Comparison of ENCODE assay signal across 8 cellular contexts in genomic region chr2:181656450-181657261, GRCh38. TPM values are rescaled to one million over a fixed set of nuclear protein-coding genes. Genes with fewer than 3 reads are reported as not detected.
DNase-seq lines count a peak whose midpoint lies in the region; ATAC-seq and TF ChIP-seq lines count a peak whose summit lies in the region.

CERKL (minus strand) TSS chr2:181657105; CDS start chr2:181657006, 99 bp downstream.

- 3% methylated on average over 68 of the region's 68 CpGs for WGBS in prostate gland

- CTCF ChIA-PET in HEK293T (lab: Yijun Ruan, JAX), result interaction anchor here (0.6 kb wide), 1 partner anchor 702 kb away, joined by 5 read pairs; no protein-coding TSS in a partner anchor

- no peak within 1 kb of the TSS for H3K27ac Mint-ChIP-seq in activated T-helper 2 cell treated with anti-CD3 and anti-CD28 coated beads, Interferon-gamma antibody, Interleukin-2, Interleukin-4, amounts not matched to agents 10 μg/mL and 5 μg/mL and 100 μg/mL, durations not matched to agents 14 hours and 24 hours and 36 hours

- no peaks in the 10 kb centered on the region for H3K4me1 ChIP-seq in prostate gland (replicated peaks)

- no peaks in the 10 kb centered on the region for H3K36me3 Mint-ChIP-seq in activated T-helper 2 cell treated with anti-CD3 and anti-CD28 coated beads, Interferon-gamma antibody, Interleukin-2, Interleukin-4, amounts not matched to agents 10 μg/mL and 5 μg/mL and 100 μg/mL, durations not matched to agents 14 hours and 24 hours and 36 hours (ENCODE audit: low read depth)

- H3K36me3 ChIP-seq in prostate gland, result no peaks in the 10 kb centered on the region

- peak; percentile 10 for DNase-seq in stimulated activated CD4-positive, alpha-beta T cell treated with anti-CD3 and anti-CD28 coated beads, Interleukin-4, amount 100 ng/mL, for 1 hour
- DNase-seq in stimulated activated CD4-positive, alpha-beta T cell treated with anti-CD3 and anti-CD28 coated beads, Interleukin-1b, Interleukin-23, amount 100 ng/mL, for 48 hours, result no peak
- peak; percentile 69 for DNase-seq in HEK293T (ENCODE audit: extremely low spot score)
- peak; percentile 21 for DNase-seq in MV-4-11 (lab: John Stamatoyannopoulos, UW)
- DNase-seq in activated T-helper 2 cell treated with anti-CD3 and anti-CD28 coated beads, Interferon-gamma antibody, Interleukin-2, Interleukin-4, amounts not matched to agents 10 μg/mL and 5 μg/mL and 100 μg/mL, durations not matched to agents 14 hours and 24 hours and 36 hours (ENCODE audit: low spot score), result no peak
- DNase-seq in left cardiac atrium, result peak; percentile 40
- DNase-seq in prostate gland (ENCODE audit: low spot score), result peak; percentile 27
- DNase-seq in activated effector memory CD4-positive, alpha-beta T cell treated with anti-CD3 and anti-CD28 coated beads, Interleukin-2, amount 50 U/mL, for 16 hours, result no peak

- no peaks in the 10 kb centered on the region for H3K9me3 ChIP-seq in prostate gland

- H3K4me1 Mint-ChIP-seq in activated T-helper 2 cell treated with anti-CD3 and anti-CD28 coated beads, Interferon-gamma antibody, Interleukin-2, Interleukin-4, amounts not matched to agents 10 μg/mL and 5 μg/mL and 100 μg/mL, durations not matched to agents 14 hours and 24 hours and 36 hours (ENCODE audit: low read depth), result peaks cover 9% of the 10 kb centered on the region

- peak within 1 kb of the TSS; percentile 19 to 37 for H3K4me3 ChIP-seq in prostate gland

- H3K27ac ChIP-seq in prostate gland, result no peak within 1 kb of the TSS

- peaks cover 65% of the 10 kb centered on the region for H3K27me3 Mint-ChIP-seq in activated T-helper 2 cell treated with anti-CD3 and anti-CD28 coated beads, Interferon-gamma antibody, Interleukin-2, Interleukin-4, amounts not matched to agents 10 μg/mL and 5 μg/mL and 100 μg/mL, durations not matched to agents 14 hours and 24 hours and 36 hours (ENCODE audit: low read depth)

- H3K27me3 ChIP-seq in prostate gland (replicated peaks; ENCODE audit: insufficient read depth), result no peaks in the 10 kb centered on the region

- no peak for TF ChIP-seq CTCF in prostate gland (IDR thresholded peaks at IDR 0.05)

- H3K9me3 Mint-ChIP-seq in activated T-helper 2 cell treated with anti-CD3 and anti-CD28 coated beads, Interferon-gamma antibody, Interleukin-2, Interleukin-4, amounts not matched to agents 10 μg/mL and 5 μg/mL and 100 μg/mL, durations not matched to agents 14 hours and 24 hours and 36 hours, result no peaks in the 10 kb centered on the region

- peak within 1 kb of the TSS; percentile 79 for H3K4me3 Mint-ChIP-seq in activated T-helper 2 cell treated with anti-CD3 and anti-CD28 coated beads, Interferon-gamma antibody, Interleukin-2, Interleukin-4, amounts not matched to agents 10 μg/mL and 5 μg/mL and 100 μg/mL, durations not matched to agents 14 hours and 24 hours and 36 hours (ENCODE audit: low read depth)

- POLR2A ChIA-PET in HEK293T (lab: Yijun Ruan, JAX), result no interaction called here

- ATAC-seq in left cardiac atrium, result peak; percentile 78 to 97

- intact Hi-C loops in activated T-helper 2 cell treated with anti-CD3 and anti-CD28 coated beads, Interferon-gamma antibody, Interleukin-2, Interleukin-4, amounts not matched to agents 10 μg/mL and 5 μg/mL and 100 μg/mL, durations not matched to agents 14 hours and 24 hours and 36 hours (cut with micrococcal nuclease), result loop anchor here (2.0 kb wide), 1 partner anchor 22 kb away; no protein-coding TSS in a partner anchor
- intact Hi-C loops in left cardiac atrium (cut with DNase I) (no loop called here), prostate gland (cut with DNase I) (no loop called here)

- no peak for TF ChIP-seq POLR2A in prostate gland (IDR thresholded peaks at IDR 0.05)

TF ChIP-seq in HEK293T, 16 proteins besides CTCF, POLR2A, EP300 and RAD21:
- TF ChIP-seq L3MBTL2 (conservative IDR thresholded peaks at IDR 0.05), result peak; percentile 90
- no peak for TF ChIP-seq CTBP1 (IDR thresholded peaks at IDR 0.05; ENCODE audit: borderline replicate concordance)
- TF ChIP-seq ARNT (IDR thresholded peaks at IDR 0.05), result no peak
- no peak for TF ChIP-seq FOXM1 (IDR thresholded peaks at IDR 0.05; ENCODE audit: borderline replicate concordance)

RNA-seq across cellular contexts. Expression of gene CERKL, which starts in this region (rescaled TPM):
- not detected in 2 replicates for total RNA-seq in activated T-helper 2 cell treated with anti-CD3 and anti-CD28 coated beads, Interferon-gamma antibody, Interleukin-2, Interleukin-4, amounts not matched to agents 10 μg/mL and 5 μg/mL and 100 μg/mL, durations not matched to agents 14 hours and 24 hours and 36 hours
- total RNA-seq in left cardiac atrium (not detected), prostate gland (1 to 10 TPM in 1 of 2 donors, under 1 TPM in 1; 0.55 to 3.9 TPM)

Comparison
In these comparisons a context has a peak if more than half of its experiments do, and no peak if none do; other contexts are left out.
1. DNase-seq: peak in stimulated activated CD4-positive, alpha-beta T cell treated with anti-CD3 and anti-CD28 coated beads, Interleukin-4, amount 100 ng/mL, for 1 hour (single experiment), HEK293T (single experiment), MV-4-11 (single experiment) and prostate gland (single experiment); none in stimulated activated CD4-positive, alpha-beta T cell treated with anti-CD3 and anti-CD28 coated beads, Interleukin-1b, Interleukin-23, amount 100 ng/mL, for 48 hours (single experiment), activated T-helper 2 cell treated with anti-CD3 and anti-CD28 coated beads, Interferon-gamma antibody, Interleukin-2, Interleukin-4, amounts not matched to agents 10 μg/mL and 5 μg/mL and 100 μg/mL, durations not matched to agents 14 hours and 24 hours and 36 hours (single experiment) and activated effector memory CD4-positive, alpha-beta T cell treated with anti-CD3 and anti-CD28 coated beads, Interleukin-2, amount 50 U/mL, for 16 hours (single experiment).
2. Peak in DNase-seq and ATAC-seq in left cardiac atrium; RNA of the gene not detected or under 1 TPM.